In the genomic region with DNA sequence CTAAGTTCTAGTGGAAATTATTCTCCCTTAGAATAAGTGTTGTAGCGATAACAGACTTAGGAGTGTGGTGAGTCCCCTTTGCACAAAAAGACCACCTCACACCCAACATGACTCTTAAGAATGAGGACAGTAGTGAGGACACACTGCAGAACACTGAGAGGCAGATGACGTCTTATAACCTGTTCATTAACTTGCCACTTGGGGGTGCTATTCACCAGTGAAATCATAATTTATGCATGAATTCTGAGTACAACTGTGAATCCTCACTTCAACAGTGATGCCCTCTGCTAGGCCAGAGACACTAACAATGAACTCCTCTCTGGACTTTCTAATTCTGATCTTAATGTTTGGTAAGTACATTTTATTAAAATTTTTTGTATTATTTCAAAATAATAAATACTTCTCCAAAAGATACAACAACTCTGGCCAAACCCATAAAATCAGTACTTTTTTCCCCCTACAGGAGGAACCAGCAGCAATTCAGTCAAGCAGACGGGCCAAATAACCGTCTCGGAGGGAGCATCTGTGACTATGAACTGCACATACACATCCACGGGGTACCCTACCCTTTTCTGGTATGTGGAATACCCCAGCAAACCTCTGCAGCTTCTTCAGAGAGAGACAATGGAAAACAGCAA, we compare ENCODE assay signal across 8 cellular contexts.
DNase-seq lines count a peak whose midpoint lies in the region; ATAC-seq and TF ChIP-seq lines count a peak whose summit lies in the region.

No MANE protein-coding gene starts in this region.

- no peak overlapping the region for H3K27ac Mint-ChIP-seq in natural killer cell

- no peaks in the 10 kb centered on the region for H3K4me1 Mint-ChIP-seq in natural killer cell

- DNase-seq in DMS53 treated with DMSO at 0.1 percent for 48 hours (lab: John Stamatoyannopoulos, UW; ENCODE audit: unreplicated experiment) (peak; percentile 64), KG1 (lab: John Stamatoyannopoulos, UW) (peak; percentile 62), SKM-1 treated with dmso at 0.1 percent for 144 hours (lab: John Stamatoyannopoulos, UW; ENCODE audit: unreplicated experiment) (peak; percentile 15), natural killer cell (no peak)
- no peak for DNase-seq in activated effector memory CD4-positive, alpha-beta T cell treated with Interleukin-2 at 50 U/mL for 16 hours
- DNase-seq in activated CD4-positive, CD25-positive, alpha-beta regulatory T cell treated with anti-CD3 and anti-CD28 coated beads, Interleukin-2, amount 50 U/mL, for 72 hours = no peak

- peaks cover 0 to 9% of the 10 kb centered on the region in 2 donors for H3K27me3 Mint-ChIP-seq in natural killer cell (ENCODE audit: low read depth in 2 of 2)

- ATAC-seq in GM19372 (IDR thresholded peaks at IDR 0.05; ENCODE audit: low read depth, unreplicated experiment) = peak; percentile 61
- ATAC-seq in esophagus mucosa = peak; percentile 84
- ATAC-seq in natural killer cell = peak; percentile 83 to 98 (median 94)

- no peaks in the 10 kb centered on the region for H3K9me3 Mint-ChIP-seq in natural killer cell

- no peaks in the 10 kb centered on the region for H3K36me3 Mint-ChIP-seq in natural killer cell

- no peak overlapping the region for H3K4me3 Mint-ChIP-seq in natural killer cell

- intact Hi-C loops in natural killer cell (cut with micrococcal nuclease) = loop anchor here (1.0 to 10.0 kb wide), 4 partner anchors 61 to 540 kb away; no protein-coding TSS in a partner anchor

- peak; percentile 73 for TF ChIP-seq CTCF in natural killer cell (IDR thresholded peaks at IDR 0.05)

Comparison
In these comparisons a context has a peak if more than half of its experiments do, and no peak if none do; other contexts are left out.
1. DNase-seq: peak in DMS53 treated with DMSO at 0.1 percent for 48 hours (single experiment), KG1 (single experiment) and SKM-1 treated with dmso at 0.1 percent for 144 hours (single experiment); none in natural killer cell (single experiment), activated effector memory CD4-positive, alpha-beta T cell treated with Interleukin-2 at 50 U/mL for 16 hours (single experiment) and activated CD4-positive, CD25-positive, alpha-beta regulatory T cell treated with anti-CD3 and anti-CD28 coated beads, Interleukin-2, amount 50 U/mL, for 72 hours (single experiment).
2. Peak in every context shown above with its lines, with median percentiles within 50 percentile points of each other: ATAC-seq.